ENCODE assay signal across 8 cellular contexts in the genomic region with DNA sequence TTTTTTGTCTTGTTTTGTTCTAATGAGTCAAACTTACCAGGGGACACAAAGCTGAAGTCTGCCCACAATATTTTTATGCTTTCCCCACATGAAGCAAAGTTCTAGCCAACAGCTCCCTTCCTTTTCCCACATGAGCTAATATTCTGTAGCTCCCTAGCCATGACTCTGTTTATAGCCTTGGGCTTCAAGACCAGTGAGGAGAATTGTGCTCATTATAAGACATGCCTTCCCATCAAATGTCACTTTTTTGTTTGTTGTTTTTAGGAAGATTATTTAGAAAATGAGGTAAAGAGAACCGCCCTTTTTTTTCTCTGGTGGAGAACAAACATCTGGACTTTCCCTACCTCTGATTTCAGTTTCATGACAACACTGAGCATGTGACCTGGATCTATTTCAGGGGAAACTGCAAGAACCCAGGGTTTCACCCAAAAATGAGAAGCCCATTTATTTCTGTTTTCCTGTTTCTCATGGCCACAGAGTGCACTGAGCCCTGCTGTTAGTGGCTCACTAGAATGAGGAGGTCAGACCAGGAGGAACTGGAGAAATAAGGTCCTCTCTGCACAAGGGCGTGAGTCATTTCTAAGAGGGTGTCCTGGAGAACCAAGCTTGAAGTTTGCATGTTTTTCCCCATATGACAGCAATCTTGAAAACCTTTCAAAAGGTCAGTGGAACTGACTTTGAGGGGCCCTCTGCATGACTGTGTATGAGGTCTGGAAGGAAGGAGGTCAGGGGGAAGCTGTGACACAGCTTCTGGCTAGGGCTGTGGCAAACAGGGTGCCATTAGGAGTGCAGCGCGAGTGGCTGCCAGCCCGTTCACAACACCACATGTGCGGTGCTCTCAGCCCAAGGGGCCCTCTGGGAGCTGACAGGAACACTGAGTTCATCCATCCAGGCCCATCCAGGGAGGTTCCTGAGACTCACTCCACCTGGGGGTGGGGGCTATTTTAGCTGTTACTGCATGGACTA. TPM values are rescaled to one million over a fixed set of nuclear protein-coding genes. Genes with fewer than 3 reads are reported as not detected.
A peak's percentile ranks its signal among the peaks of the same experiment; 100 is the strongest.
DNase-seq lines count a peak whose midpoint lies in the region; ATAC-seq lines count a peak whose summit lies in the region.

No MANE protein-coding gene starts in this region.

- peaks cover 69% of the 10 kb centered on the region for H3K36me3 Mint-ChIP-seq in activated T-helper 2 cell treated with anti-CD3 and anti-CD28 coated beads, Interferon-gamma antibody, Interleukin-2, Interleukin-4, amounts not matched to agents 10 μg/mL and 5 μg/mL and 100 μg/mL, durations not matched to agents 14 hours and 24 hours and 36 hours (ENCODE audit: low read depth)

- no peaks in the 10 kb centered on the region for H4K20me1 ChIP-seq in Karpas-422 (ENCODE audit: insufficient read depth, low read depth, low read length)

- H3K27ac Mint-ChIP-seq in activated T-helper 2 cell treated with anti-CD3 and anti-CD28 coated beads, Interferon-gamma antibody, Interleukin-2, Interleukin-4, amounts not matched to agents 10 μg/mL and 5 μg/mL and 100 μg/mL, durations not matched to agents 14 hours and 24 hours and 36 hours: peak overlapping the region; percentile 88

- peak; percentile 70 for DNase-seq in EH (ENCODE audit: low read depth)
- no peak for DNase-seq in activated T-helper 2 cell treated with anti-CD3 and anti-CD28 coated beads, Interferon-gamma antibody, Interleukin-2, Interleukin-4, amounts not matched to agents 10 μg/mL and 5 μg/mL and 100 μg/mL, durations not matched to agents 14 hours and 24 hours and 36 hours (ENCODE audit: low spot score)
- DNase-seq in mucosa of gallbladder (ENCODE audit: low spot score): peak; percentile 13
- DNase-seq in NCI-H1436 treated with DMSO at 0.1 percent for 48 hours (lab: John Stamatoyannopoulos, UW): no peak
- no peak for DNase-seq in Karpas-422
- DNase-seq in NCI-H2227 treated with DMSO at 0.1 percent for 48 hours (lab: John Stamatoyannopoulos, UW): no peak

- H3K36me3 ChIP-seq in Karpas-422 (ENCODE audit: insufficient read depth, low read length): no peaks in the 10 kb centered on the region

- no peak overlapping the region for H2AFZ ChIP-seq in Karpas-422 (ENCODE audit: low read length)

- H3K9me2 ChIP-seq in Karpas-422 (replicated peaks; ENCODE audit: insufficient read depth, low read length): no peaks in the 10 kb centered on the region

- H3K79me2 ChIP-seq in Karpas-422 (ENCODE audit: low read length): no peaks in the 10 kb centered on the region

- peak overlapping the region; percentile 47 for H3K4me3 Mint-ChIP-seq in activated T-helper 2 cell treated with anti-CD3 and anti-CD28 coated beads, Interferon-gamma antibody, Interleukin-2, Interleukin-4, amounts not matched to agents 10 μg/mL and 5 μg/mL and 100 μg/mL, durations not matched to agents 14 hours and 24 hours and 36 hours (ENCODE audit: low read depth)

- ATAC-seq in GM19328 (IDR thresholded peaks at IDR 0.05; ENCODE audit: unreplicated experiment) (peak; percentile 63), HG03175 (IDR thresholded peaks at IDR 0.05; ENCODE audit: unreplicated experiment) (peak; percentile 86)

- no peaks in the 10 kb centered on the region for H3K27me3 Mint-ChIP-seq in activated T-helper 2 cell treated with anti-CD3 and anti-CD28 coated beads, Interferon-gamma antibody, Interleukin-2, Interleukin-4, amounts not matched to agents 10 μg/mL and 5 μg/mL and 100 μg/mL, durations not matched to agents 14 hours and 24 hours and 36 hours (ENCODE audit: low read depth)

- intact Hi-C loops in activated T-helper 2 cell treated with anti-CD3 and anti-CD28 coated beads, Interferon-gamma antibody, Interleukin-2, Interleukin-4, amounts not matched to agents 10 μg/mL and 5 μg/mL and 100 μg/mL, durations not matched to agents 14 hours and 24 hours and 36 hours (cut with micrococcal nuclease): loop anchor here (1.0 to 2.0 kb wide), 4 partner anchors 10 to 76 kb away; a partner anchor contains a TSS

- no peaks in the 10 kb centered on the region for H3K4me1 ChIP-seq in Karpas-422 (ENCODE audit: low read length)

- H3K9ac ChIP-seq in Karpas-422 (ENCODE audit: low read length): no peak overlapping the region

- no peaks in the 10 kb centered on the region for H3K9me3 ChIP-seq in Karpas-422 (ENCODE audit: low read length)

- no peaks in the 10 kb centered on the region for H3K27me3 ChIP-seq in Karpas-422 (ENCODE audit: low read length)

- peaks cover 33% of the 10 kb centered on the region for H3K4me1 Mint-ChIP-seq in activated T-helper 2 cell treated with anti-CD3 and anti-CD28 coated beads, Interferon-gamma antibody, Interleukin-2, Interleukin-4, amounts not matched to agents 10 μg/mL and 5 μg/mL and 100 μg/mL, durations not matched to agents 14 hours and 24 hours and 36 hours (ENCODE audit: low read depth)

- H3K27ac ChIP-seq in Karpas-422 (ENCODE audit: low read length): no peak overlapping the region

- H3K9me3 Mint-ChIP-seq in activated T-helper 2 cell treated with anti-CD3 and anti-CD28 coated beads, Interferon-gamma antibody, Interleukin-2, Interleukin-4, amounts not matched to agents 10 μg/mL and 5 μg/mL and 100 μg/mL, durations not matched to agents 14 hours and 24 hours and 36 hours: no peaks in the 10 kb centered on the region

- H3K4me3 ChIP-seq in Karpas-422 (ENCODE audit: low read length): no peak overlapping the region

- H3K4me2 ChIP-seq in Karpas-422 (ENCODE audit: low read depth, low read length, poor library complexity, severe bottlenecking): no peak overlapping the region

RNA-seq across cellular contexts. Expression of a gene that starts 55.1 kb away (rescaled TPM):
- 3.8 TPM in 2 replicates for total RNA-seq in activated T-helper 2 cell treated with anti-CD3 and anti-CD28 coated beads, Interferon-gamma antibody, Interleukin-2, Interleukin-4, amounts not matched to agents 10 μg/mL and 5 μg/mL and 100 μg/mL, durations not matched to agents 14 hours and 24 hours and 36 hours
- 12.9 TPM for total RNA-seq in mucosa of gallbladder
- 1.6 and 2.5 TPM in 2 replicates for total RNA-seq in Karpas-422 (2014; rRNA removed; shearing (Covaris generic); ENCODE audit: low replicate concordance)

Comparison
In these comparisons a context has a peak if more than half of its experiments do, and no peak if none do; other contexts are left out.
1. DNase-seq: peak in EH (single experiment) and mucosa of gallbladder (single experiment); none in activated T-helper 2 cell treated with anti-CD3 and anti-CD28 coated beads, Interferon-gamma antibody, Interleukin-2, Interleukin-4, amounts not matched to agents 10 μg/mL and 5 μg/mL and 100 μg/mL, durations not matched to agents 14 hours and 24 hours and 36 hours (single experiment), NCI-H1436 treated with DMSO at 0.1 percent for 48 hours (single experiment), Karpas-422 (single experiment) and NCI-H2227 treated with DMSO at 0.1 percent for 48 hours (single experiment).